In the genomic region with DNA sequence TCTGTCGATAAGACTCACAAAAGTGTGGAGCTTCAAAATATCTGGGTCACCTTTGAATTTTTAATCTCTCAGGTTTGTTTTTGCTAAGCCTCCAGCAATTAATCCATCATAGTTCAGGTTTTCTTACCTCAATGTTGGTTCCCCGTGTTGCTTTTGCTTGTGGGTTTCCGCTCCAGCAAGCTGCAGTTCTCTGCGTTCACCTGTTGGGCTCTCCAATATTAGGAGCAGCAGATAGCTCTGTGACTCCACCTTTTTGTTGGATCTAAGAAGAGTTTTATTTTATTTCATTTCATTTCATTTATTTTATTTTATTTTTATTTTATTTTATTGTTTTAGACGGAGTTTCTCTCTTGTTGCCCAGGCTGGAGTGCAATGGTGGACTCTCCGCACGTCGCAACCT, we compare ENCODE assay signal across 2 cellular contexts.
TF ChIP-seq lines count a peak whose summit lies in the region.

No MANE protein-coding gene starts in this region.

TF ChIP-seq in HepG2, 621 proteins besides CTCF, POLR2A, EP300 and RAD21:
- no peak for TF ChIP-seq SRSF1 (optimal IDR thresholded peaks at IDR 0.05; ENCODE audit: low read depth, low read length)
- no peak for TF ChIP-seq ZNF547 (CRISPR knock-in tag; IDR thresholded peaks at IDR 0.05)
- no peak for TF ChIP-seq HNRNPK (IDR thresholded peaks at IDR 0.05; ENCODE audit: low read depth, low read length, poor library complexity, severe bottlenecking)
- no peak for TF ChIP-seq ZNF3 (CRISPR knock-in tag; IDR thresholded peaks at IDR 0.05)
- no peak for TF ChIP-seq MTF2 (CRISPR knock-in tag; IDR thresholded peaks at IDR 0.05; ENCODE audit: borderline replicate concordance)
- no peak for TF ChIP-seq POGZ (CRISPR knock-in tag; IDR thresholded peaks at IDR 0.05)
- no peak for TF ChIP-seq SMARCC2 (IDR thresholded peaks at IDR 0.05)

TF ChIP-seq in H1, 55 proteins besides CTCF, POLR2A, EP300 and RAD21:
- TF ChIP-seq CHD2 (IDR thresholded peaks at IDR 0.05; ENCODE audit: low read length) = no peak
- TF ChIP-seq HDAC6 (IDR thresholded peaks at IDR 0.05; ENCODE audit: low read depth, low read length) = no peak
- TF ChIP-seq FOSL1 (IDR thresholded peaks at IDR 0.05; ENCODE audit: insufficient read depth, low read depth, low read length) = no peak
- TF ChIP-seq HDAC2 (IDR thresholded peaks at IDR 0.05; ENCODE audit: borderline replicate concordance in 1 of 2, low read depth in 2 of 2, low read length in 2 of 2) = no peak
- no peak for TF ChIP-seq SIX5 (IDR thresholded peaks at IDR 0.05; ENCODE audit: low read depth, low read length)
- no peak for TF ChIP-seq SIRT6 (IDR thresholded peaks at IDR 0.05; ENCODE audit: low read length)
- no peak for TF ChIP-seq TEAD4 (IDR thresholded peaks at IDR 0.05; ENCODE audit: low read depth, low read length)
- TF ChIP-seq MAFK (IDR thresholded peaks at IDR 0.05; ENCODE audit: low read depth, low read length) = no peak
- TF ChIP-seq, protein P1, sequence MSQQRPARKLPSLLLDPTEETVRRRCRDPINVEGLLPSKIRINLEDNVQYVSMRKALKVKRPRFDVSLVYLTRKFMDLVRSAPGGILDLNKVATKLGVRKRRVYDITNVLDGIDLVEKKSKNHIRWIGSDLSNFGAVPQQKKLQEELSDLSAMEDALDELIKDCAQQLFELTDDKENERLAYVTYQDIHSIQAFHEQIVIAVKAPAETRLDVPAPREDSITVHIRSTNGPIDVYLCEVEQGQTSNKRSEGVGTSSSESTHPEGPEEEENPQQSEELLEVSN (IDR thresholded peaks at IDR 0.05) = no peak
- TF ChIP-seq TCF12 (IDR thresholded peaks at IDR 0.05; ENCODE audit: low read depth, low read length) = no peak
